In genomic region chr9:137254624-137255447, GRCh38 we compare ENCODE assay signal across 1 cellular context.
TF ChIP-seq lines count a peak whose summit lies in the region.

Gene NELFB (plus strand): TSS chr9:137255327.

TF ChIP-seq in K562, 482 proteins besides CTCF, POLR2A, EP300 and RAD21 (continued from another document and continues in another):
- TF ChIP-seq GMEB1 (CRISPR knock-in tag; IDR thresholded peaks at IDR 0.05) (peak; percentile 76), LARP7 (IDR thresholded peaks at IDR 0.05) (no peak), CHAMP1 (IDR thresholded peaks at IDR 0.05) (no peak), SUPT5H (IDR thresholded peaks at IDR 0.05) (peak; percentile 86), SNIP1 (IDR thresholded peaks at IDR 0.05; ENCODE audit: low read depth) (no peak), GTF2F1 (IDR thresholded peaks at IDR 0.05; ENCODE audit: low read depth, low read length) (no peak), RBM22 (IDR thresholded peaks at IDR 0.05; ENCODE audit: low read depth, low read length, poor library complexity, severe bottlenecking) (no peak), ERF (CRISPR knock-in tag; IDR thresholded peaks at IDR 0.05) (no peak), HES1 (IDR thresholded peaks at IDR 0.05; ENCODE audit: low read depth) (no peak), POLR2H (tag; IDR thresholded peaks at IDR 0.05; ENCODE audit: low read depth) (no peak), ZNF707 (CRISPR knock-in tag; conservative IDR thresholded peaks at IDR 0.05) (no peak), HINFP (tag; conservative IDR thresholded peaks at IDR 0.05; ENCODE audit: low read depth) (no peak), PKNOX1 (IDR thresholded peaks at IDR 0.05) (no peak), HNRNPK (IDR thresholded peaks at IDR 0.05; ENCODE audit: low read depth, low read length, poor library complexity, severe bottlenecking) (no peak), USF1 (CRISPR knock-in tag; IDR thresholded peaks at IDR 0.05) (no peak), ZSCAN32 (CRISPR knock-in tag; IDR thresholded peaks at IDR 0.05) (no peak), ZNF764 (CRISPR knock-in tag; IDR thresholded peaks at IDR 0.05; ENCODE audit: low read depth) (no peak), MCM2 (IDR thresholded peaks at IDR 0.05; ENCODE audit: low read depth) (no peak), ZNF445 (CRISPR knock-in tag; IDR thresholded peaks at IDR 0.05; ENCODE audit: low read depth) (no peak), BRCA1 (IDR thresholded peaks at IDR 0.05) (no peak), BRCA1 (CRISPR knock-in tag; IDR thresholded peaks at IDR 0.05) (no peak), POU5F1 (IDR thresholded peaks at IDR 0.05; ENCODE audit: borderline replicate concordance, low read depth, low read length, partially characterized antibody) (no peak), CUX1 (CRISPR knock-in tag; IDR thresholded peaks at IDR 0.05) (no peak), NFYB (IDR thresholded peaks at IDR 0.05; ENCODE audit: extremely low read depth, insufficient read length) (no peak), SFPQ (IDR thresholded peaks at IDR 0.05; ENCODE audit: low read depth, low read length) (no peak), TSHZ1 (CRISPR knock-in tag; IDR thresholded peaks at IDR 0.05) (no peak), CHD2 (IDR thresholded peaks at IDR 0.05; ENCODE audit: low read depth, low read length) (peak; percentile 43), ZBTB9 (CRISPR knock-in tag; IDR thresholded peaks at IDR 0.05) (peak; percentile 62; the same call in 1 of the 2 replicates), LEF1 (IDR thresholded peaks at IDR 0.05) (no peak), SRSF3 (IDR thresholded peaks at IDR 0.05; ENCODE audit: insufficient read depth, low read length) (no peak), FOXJ3 (CRISPR knock-in tag; IDR thresholded peaks at IDR 0.05) (no peak), FOXA3 (CRISPR knock-in tag; conservative IDR thresholded peaks at IDR 0.05 in 1 of 2, IDR thresholded peaks at IDR 0.05 in 1 of 2) (0 out of 4 replicates have a peak, but pooled peaks of 1 of the 2 experiments have one; percentile 24), RAD51 (IDR thresholded peaks at IDR 0.05; ENCODE audit: borderline replicate concordance, low read depth) (no peak), RFX7 (CRISPR knock-in tag; IDR thresholded peaks at IDR 0.05) (no peak), PHTF2 (CRISPR knock-in tag; IDR thresholded peaks at IDR 0.05) (no peak), ZNF79 (CRISPR knock-in tag; IDR thresholded peaks at IDR 0.05; ENCODE audit: low read depth) (no peak)
